In genomic region chr2:9423100-9423921, GRCh38 we compare ENCODE assay signal across 7 cellular contexts. TPM values are rescaled to one million over a fixed set of nuclear protein-coding genes. Genes with fewer than 3 reads are reported as not detected.
DNase-seq lines count a peak whose midpoint lies in the region; ATAC-seq, FAIRE-seq and TF ChIP-seq lines count a peak whose summit lies in the region.

CPSF3 (plus strand) TSS chr2:9423654; CDS start chr2:9423774, 120 bp downstream.
A gene with protein sequence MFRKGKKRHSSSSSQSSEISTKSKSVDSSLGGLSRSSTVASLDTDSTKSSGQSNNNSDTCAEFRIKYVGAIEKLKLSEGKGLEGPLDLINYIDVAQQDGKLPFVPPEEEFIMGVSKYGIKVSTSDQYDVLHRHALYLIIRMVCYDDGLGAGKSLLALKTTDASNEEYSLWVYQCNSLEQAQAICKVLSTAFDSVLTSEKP (minus strand): TSS chr2:9423528. CDS start chr2:9418697, 4,831 bp downstream.

- FAIRE-seq in GM18507 (lab: Jason Lieb, UNC) = peak; percentile 98

- peak within 1 kb of the TSS; percentile 98 for H3K4me3 ChIP-seq in astrocyte of the cerebellum (ENCODE audit: low read depth, low read length)

- peak; percentile 100 for DNase-seq in GM18507 (ENCODE audit: extremely low spot score, insufficient read length, low read depth)
- DNase-seq in NCI-H2029 treated with DMSO at 0.1 percent for 48 hours (lab: John Stamatoyannopoulos, UW) = peak; percentile 89
- peak; percentile 91 for DNase-seq in T-helper 9 cell
- peak; percentile 94 for DNase-seq in astrocyte of the cerebellum (ENCODE audit: low read depth)
- DNase-seq in hepatic stellate cell (ENCODE audit: low spot score) = peak; percentile 99
- DNase-seq in renal cortical epithelial cell (ENCODE audit: low read depth) = peak; percentile 90

- peak; percentile 85 for ATAC-seq in HG02981 (IDR thresholded peaks at IDR 0.05; ENCODE audit: unreplicated experiment)

- in situ Hi-C loops in astrocyte of the cerebellum (cut with HindIII; ENCODE audit: low sequenced_read_pairs) = no loop called here

- TF ChIP-seq CTCF in astrocyte of the cerebellum (IDR thresholded peaks at IDR 0.05; ENCODE audit: low read depth, low read length, missing control alignments) = no peak

RNA-seq across cellular contexts. Expression of gene CPSF3, which starts in this region (rescaled TPM):
- total RNA-seq in renal cortical epithelial cell = 99.7 and 103 TPM in 2 replicates

RNA-seq across cellular contexts. Expression of the second gene that starts in this region (rescaled TPM):
- total RNA-seq in renal cortical epithelial cell = 49.5 and 56.8 TPM in 2 replicates

Comparison
In these comparisons a context has a peak if more than half of its experiments do, and no peak if none do; other contexts are left out.
1. Peak in every context shown above with its lines: DNase-seq, ATAC-seq and H3K4me3 ChIP-seq.